ENCODE assay signal across 1 cellular context in the genomic region with DNA sequence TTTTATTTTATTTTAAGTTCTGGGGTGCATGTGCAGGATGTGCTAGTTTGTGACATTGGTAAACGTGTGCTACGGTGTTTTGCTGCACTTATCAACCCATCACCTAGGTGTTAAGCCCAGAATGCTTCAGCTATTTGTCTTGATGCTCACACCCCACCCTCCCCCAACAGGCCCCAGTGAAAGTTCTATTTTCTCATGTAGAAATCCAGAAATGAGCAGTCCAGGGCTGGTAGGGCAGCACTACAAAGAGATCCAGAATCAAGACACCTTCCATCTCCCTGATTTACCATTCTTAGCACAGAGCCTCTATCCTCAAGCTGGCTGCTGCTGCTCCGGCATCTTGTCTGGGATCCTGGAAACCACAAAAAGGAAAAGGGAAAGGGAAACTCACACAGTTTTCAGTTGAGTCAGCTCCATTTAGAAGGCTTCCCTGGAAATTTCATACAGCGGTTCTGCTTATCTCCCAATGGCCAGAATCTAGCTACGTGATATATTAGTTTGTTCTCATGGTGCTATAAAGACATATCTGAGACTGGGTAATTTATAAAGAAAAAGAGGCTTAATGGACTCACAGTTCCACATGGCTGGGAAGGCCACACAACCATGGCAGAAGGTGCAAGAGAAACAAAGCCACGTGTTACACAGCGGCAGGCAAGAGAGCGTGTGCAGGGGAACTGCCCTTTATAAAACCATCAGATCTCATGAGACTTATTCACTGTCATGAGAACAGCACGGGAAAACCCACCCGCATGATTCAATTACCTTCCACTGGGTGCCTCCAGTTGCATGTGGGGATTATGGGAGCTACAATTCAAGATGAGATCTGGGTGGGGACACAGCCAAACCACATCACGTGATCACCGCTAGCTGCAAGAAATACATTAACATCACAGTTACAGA.
TF ChIP-seq lines count a peak whose summit lies in the region.

No MANE protein-coding gene starts in this region.

TF ChIP-seq in GM12878, 131 proteins besides CTCF, POLR2A, EP300 and RAD21 (continued from another document and continues in another):
- TF ChIP-seq, protein P1, sequence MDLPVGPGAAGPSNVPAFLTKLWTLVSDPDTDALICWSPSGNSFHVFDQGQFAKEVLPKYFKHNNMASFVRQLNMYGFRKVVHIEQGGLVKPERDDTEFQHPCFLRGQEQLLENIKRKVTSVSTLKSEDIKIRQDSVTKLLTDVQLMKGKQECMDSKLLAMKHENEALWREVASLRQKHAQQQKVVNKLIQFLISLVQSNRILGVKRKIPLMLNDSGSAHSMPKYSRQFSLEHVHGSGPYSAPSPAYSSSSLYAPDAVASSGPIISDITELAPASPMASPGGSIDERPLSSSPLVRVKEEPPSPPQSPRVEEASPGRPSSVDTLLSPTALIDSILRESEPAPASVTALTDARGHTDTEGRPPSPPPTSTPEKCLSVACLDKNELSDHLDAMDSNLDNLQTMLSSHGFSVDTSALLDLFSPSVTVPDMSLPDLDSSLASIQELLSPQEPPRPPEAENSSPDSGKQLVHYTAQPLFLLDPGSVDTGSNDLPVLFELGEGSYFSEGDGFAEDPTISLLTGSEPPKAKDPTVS (IDR thresholded peaks at IDR 0.05; ENCODE audit: low read depth, low read length), result no peak
- TF ChIP-seq MTA3 (IDR thresholded peaks at IDR 0.05; ENCODE audit: borderline replicate concordance, low read length), result 0 out of 2 replicates have a peak, but pooled peaks have one; percentile 33
- peak; percentile 83 for TF ChIP-seq PML (IDR thresholded peaks at IDR 0.05; ENCODE audit: low read length)
- peak; percentile 92 for TF ChIP-seq ZNF687 (IDR thresholded peaks at IDR 0.05)
- TF ChIP-seq RB1 (IDR thresholded peaks at IDR 0.05; ENCODE audit: borderline replicate concordance), result no peak; the same call in 1 of the 2 replicates
- peak; percentile 36; the same call in 1 of the 2 replicates for TF ChIP-seq CREM (IDR thresholded peaks at IDR 0.05; ENCODE audit: low read depth)
- TF ChIP-seq NFIC (IDR thresholded peaks at IDR 0.05; ENCODE audit: low read depth, low read length), result peak; percentile 84
- TF ChIP-seq, protein P2, sequence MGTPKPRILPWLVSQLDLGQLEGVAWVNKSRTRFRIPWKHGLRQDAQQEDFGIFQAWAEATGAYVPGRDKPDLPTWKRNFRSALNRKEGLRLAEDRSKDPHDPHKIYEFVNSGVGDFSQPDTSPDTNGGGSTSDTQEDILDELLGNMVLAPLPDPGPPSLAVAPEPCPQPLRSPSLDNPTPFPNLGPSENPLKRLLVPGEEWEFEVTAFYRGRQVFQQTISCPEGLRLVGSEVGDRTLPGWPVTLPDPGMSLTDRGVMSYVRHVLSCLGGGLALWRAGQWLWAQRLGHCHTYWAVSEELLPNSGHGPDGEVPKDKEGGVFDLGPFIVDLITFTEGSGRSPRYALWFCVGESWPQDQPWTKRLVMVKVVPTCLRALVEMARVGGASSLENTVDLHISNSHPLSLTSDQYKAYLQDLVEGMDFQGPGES (IDR thresholded peaks at IDR 0.05), result no peak
- no peak for TF ChIP-seq HDAC2 (IDR thresholded peaks at IDR 0.05)
- peak; percentile 61; the same call in 1 of the 2 replicates for TF ChIP-seq HDGF (IDR thresholded peaks at IDR 0.05)
- TF ChIP-seq SREBF1 (IDR thresholded peaks at IDR 0.05; ENCODE audit: low read length), result no peak
- 0 out of 2 replicates have a peak, but pooled peaks have one; percentile 36 for TF ChIP-seq CREB1 (IDR thresholded peaks at IDR 0.05; ENCODE audit: low read depth)
- TF ChIP-seq CHD2 (IDR thresholded peaks at IDR 0.05; ENCODE audit: borderline replicate concordance, low read depth, low read length), result peak; percentile 19
- TF ChIP-seq GABPA (IDR thresholded peaks at IDR 0.05; ENCODE audit: low read depth), result no peak
- TF ChIP-seq, protein P3, sequence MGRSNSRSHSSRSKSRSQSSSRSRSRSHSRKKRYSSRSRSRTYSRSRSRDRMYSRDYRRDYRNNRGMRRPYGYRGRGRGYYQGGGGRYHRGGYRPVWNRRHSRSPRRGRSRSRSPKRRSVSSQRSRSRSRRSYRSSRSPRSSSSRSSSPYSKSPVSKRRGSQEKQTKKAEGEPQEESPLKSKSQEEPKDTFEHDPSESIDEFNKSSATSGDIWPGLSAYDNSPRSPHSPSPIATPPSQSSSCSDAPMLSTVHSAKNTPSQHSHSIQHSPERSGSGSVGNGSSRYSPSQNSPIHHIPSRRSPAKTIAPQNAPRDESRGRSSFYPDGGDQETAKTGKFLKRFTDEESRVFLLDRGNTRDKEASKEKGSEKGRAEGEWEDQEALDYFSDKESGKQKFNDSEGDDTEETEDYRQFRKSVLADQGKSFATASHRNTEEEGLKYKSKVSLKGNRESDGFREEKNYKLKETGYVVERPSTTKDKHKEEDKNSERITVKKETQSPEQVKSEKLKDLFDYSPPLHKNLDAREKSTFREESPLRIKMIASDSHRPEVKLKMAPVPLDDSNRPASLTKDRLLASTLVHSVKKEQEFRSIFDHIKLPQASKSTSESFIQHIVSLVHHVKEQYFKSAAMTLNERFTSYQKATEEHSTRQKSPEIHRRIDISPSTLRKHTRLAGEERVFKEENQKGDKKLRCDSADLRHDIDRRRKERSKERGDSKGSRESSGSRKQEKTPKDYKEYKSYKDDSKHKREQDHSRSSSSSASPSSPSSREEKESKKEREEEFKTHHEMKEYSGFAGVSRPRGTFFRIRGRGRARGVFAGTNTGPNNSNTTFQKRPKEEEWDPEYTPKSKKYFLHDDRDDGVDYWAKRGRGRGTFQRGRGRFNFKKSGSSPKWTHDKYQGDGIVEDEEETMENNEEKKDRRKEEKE (IDR thresholded peaks at IDR 0.05), result no peak
- TF ChIP-seq ZNF592 (IDR thresholded peaks at IDR 0.05), result no peak
- TF ChIP-seq SPI1 (IDR thresholded peaks at IDR 0.05; ENCODE audit: borderline replicate concordance, insufficient read depth, low read depth, low read length), result peak; percentile 40; the same call in 1 of the 2 replicates
- no peak for TF ChIP-seq ZNF622 (IDR thresholded peaks at IDR 0.05)
- peak; percentile 84 for TF ChIP-seq CBFB (IDR thresholded peaks at IDR 0.05; ENCODE audit: low read depth)
- TF ChIP-seq HDAC6 (IDR thresholded peaks at IDR 0.05; ENCODE audit: unreplicated experiment), result no peak
- no peak for TF ChIP-seq NFYA (IDR thresholded peaks at IDR 0.05; ENCODE audit: borderline replicate concordance, low read depth, low read length)
- no peak for TF ChIP-seq ZZZ3 (IDR thresholded peaks at IDR 0.05; ENCODE audit: control insufficient read depth, insufficient read length, low read depth)
- TF ChIP-seq PKNOX1 (IDR thresholded peaks at IDR 0.05), result no peak
- peak; percentile 79 to 95 for TF ChIP-seq BHLHE40 (IDR thresholded peaks at IDR 0.05; ENCODE audit: borderline replicate concordance in 1 of 2, low read depth in 2 of 2, low read length in 1 of 2)
- no peak for TF ChIP-seq STAT3 (IDR thresholded peaks at IDR 0.05; ENCODE audit: low read depth, low read length)
- TF ChIP-seq, protein P4, sequence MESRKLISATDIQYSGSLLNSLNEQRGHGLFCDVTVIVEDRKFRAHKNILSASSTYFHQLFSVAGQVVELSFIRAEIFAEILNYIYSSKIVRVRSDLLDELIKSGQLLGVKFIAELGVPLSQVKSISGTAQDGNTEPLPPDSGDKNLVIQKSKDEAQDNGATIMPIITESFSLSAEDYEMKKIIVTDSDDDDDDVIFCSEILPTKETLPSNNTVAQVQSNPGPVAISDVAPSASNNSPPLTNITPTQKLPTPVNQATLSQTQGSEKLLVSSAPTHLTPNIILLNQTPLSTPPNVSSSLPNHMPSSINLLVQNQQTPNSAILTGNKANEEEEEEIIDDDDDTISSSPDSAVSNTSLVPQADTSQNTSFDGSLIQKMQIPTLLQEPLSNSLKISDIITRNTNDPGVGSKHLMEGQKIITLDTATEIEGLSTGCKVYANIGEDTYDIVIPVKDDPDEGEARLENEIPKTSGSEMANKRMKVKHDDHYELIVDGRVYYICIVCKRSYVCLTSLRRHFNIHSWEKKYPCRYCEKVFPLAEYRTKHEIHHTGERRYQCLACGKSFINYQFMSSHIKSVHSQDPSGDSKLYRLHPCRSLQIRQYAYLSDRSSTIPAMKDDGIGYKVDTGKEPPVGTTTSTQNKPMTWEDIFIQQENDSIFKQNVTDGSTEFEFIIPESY (IDR thresholded peaks at IDR 0.05), result no peak
- peak; percentile 58 for TF ChIP-seq KLF5 (IDR thresholded peaks at IDR 0.05; ENCODE audit: partially characterized antibody)
- TF ChIP-seq NR2C2 (IDR thresholded peaks at IDR 0.05; ENCODE audit: borderline replicate concordance, control insufficient read depth, insufficient read length, low read depth), result no peak
- peak; percentile 83 for TF ChIP-seq POLR2AphosphoS5 (IDR thresholded peaks at IDR 0.05; ENCODE audit: low read length)
- 0 out of 2 replicates have a peak, but pooled peaks have one; percentile 48 for TF ChIP-seq ZNF207 (IDR thresholded peaks at IDR 0.05; ENCODE audit: borderline replicate concordance)
- TF ChIP-seq TBL1XR1 (IDR thresholded peaks at IDR 0.05; ENCODE audit: low read depth, low read length), result no peak
- TF ChIP-seq E4F1 (IDR thresholded peaks at IDR 0.05; ENCODE audit: borderline replicate concordance, partially characterized antibody), result no peak
- peak; percentile 83 for TF ChIP-seq SMAD1 (IDR thresholded peaks at IDR 0.05; ENCODE audit: low read depth, partially characterized antibody)
- peak; percentile 49 for TF ChIP-seq DPF2 (IDR thresholded peaks at IDR 0.05)
- TF ChIP-seq SMARCA5 (IDR thresholded peaks at IDR 0.05), result 0 out of 2 replicates have a peak, but pooled peaks have one; percentile 34
